1 cellular context compared by ENCODE assay signal in genomic region chr5:150781706-150782614, GRCh38.
A peak's percentile ranks its signal among the peaks of the same experiment; 100 is the strongest.
TF ChIP-seq lines count a peak whose summit lies in the region.

No MANE protein-coding gene starts in this region.

TF ChIP-seq in HepG2, 621 proteins besides CTCF, POLR2A, EP300 and RAD21 (continues in another document):
- TF ChIP-seq NAIF1 (CRISPR knock-in tag; IDR thresholded peaks at IDR 0.05; ENCODE audit: borderline replicate concordance) (0 out of 2 replicates have a peak, but pooled peaks have one; percentile 40), ZSCAN20 (CRISPR knock-in tag; IDR thresholded peaks at IDR 0.05; ENCODE audit: borderline replicate concordance) (no peak), ZNF354B (CRISPR knock-in tag; IDR thresholded peaks at IDR 0.05) (no peak), WIZ (CRISPR knock-in tag; IDR thresholded peaks at IDR 0.05) (no peak), ZNF326 (CRISPR knock-in tag; IDR thresholded peaks at IDR 0.05; ENCODE audit: borderline replicate concordance) (no peak), SP4 (CRISPR knock-in tag; IDR thresholded peaks at IDR 0.05) (0 out of 2 replicates have a peak, but pooled peaks have one; percentile 30), TFDP1 (CRISPR knock-in tag; IDR thresholded peaks at IDR 0.05; ENCODE audit: borderline replicate concordance) (no peak; the same call in 1 of the 2 replicates), PLRG1 (conservative IDR thresholded peaks at IDR 0.05) (no peak), ASH2L (IDR thresholded peaks at IDR 0.05; ENCODE audit: insufficient read length, low read depth, low read length) (peak; percentile 82), ZNF75D (CRISPR knock-in tag; IDR thresholded peaks at IDR 0.05; ENCODE audit: borderline replicate concordance) (no peak), ETV6 (CRISPR knock-in tag; conservative IDR thresholded peaks at IDR 0.05) (no peak), ZNF720 (CRISPR knock-in tag; IDR thresholded peaks at IDR 0.05) (no peak), PITX1 (CRISPR knock-in tag; IDR thresholded peaks at IDR 0.05) (peak; percentile 85), IRX3 (CRISPR knock-in tag; IDR thresholded peaks at IDR 0.05; ENCODE audit: borderline replicate concordance, low read depth) (no peak), ZBTB39 (CRISPR knock-in tag; IDR thresholded peaks at IDR 0.05) (peak; percentile 52), ZNF724P (CRISPR knock-in tag; IDR thresholded peaks at IDR 0.05; ENCODE audit: borderline replicate concordance) (no peak), SUZ12 (IDR thresholded peaks at IDR 0.05; ENCODE audit: low read depth, low read length) (no peak), CSRNP1 (CRISPR knock-in tag; IDR thresholded peaks at IDR 0.05) (peak; percentile 58; the same call in 1 of the 2 replicates), SYNCRIP (IDR thresholded peaks at IDR 0.05; ENCODE audit: insufficient read depth, low read depth, low read length) (no peak), ZNF230 (CRISPR knock-in tag; IDR thresholded peaks at IDR 0.05) (no peak), CCDC6 (CRISPR knock-in tag; IDR thresholded peaks at IDR 0.05) (no peak), SRSF1 (optimal IDR thresholded peaks at IDR 0.05; ENCODE audit: low read depth, low read length) (no peak), NR2C2 (CRISPR knock-in tag; IDR thresholded peaks at IDR 0.05; ENCODE audit: borderline replicate concordance) (no peak), GABPB1 (CRISPR knock-in tag; IDR thresholded peaks at IDR 0.05) (no peak), SKIL (CRISPR knock-in tag; IDR thresholded peaks at IDR 0.05; ENCODE audit: borderline replicate concordance) (no peak), ARID4A (CRISPR knock-in tag; IDR thresholded peaks at IDR 0.05; ENCODE audit: borderline replicate concordance) (no peak; the same call in 1 of the 2 replicates), ZNF790 (CRISPR knock-in tag; IDR thresholded peaks at IDR 0.05; ENCODE audit: borderline replicate concordance) (no peak), NFE2 (CRISPR knock-in tag; IDR thresholded peaks at IDR 0.05) (no peak), HOXA5 (CRISPR knock-in tag; IDR thresholded peaks at IDR 0.05) (no peak), KDM1A (CRISPR knock-in tag; IDR thresholded peaks at IDR 0.05) (0 out of 2 replicates have a peak, but pooled peaks have one; percentile 50), ZNF740 (CRISPR knock-in tag; IDR thresholded peaks at IDR 0.05) (no peak), ZNF576 (CRISPR knock-in tag; IDR thresholded peaks at IDR 0.05) (no peak), ZNF251 (CRISPR knock-in tag; IDR thresholded peaks at IDR 0.05) (no peak), ZBTB3 (CRISPR knock-in tag; IDR thresholded peaks at IDR 0.05; ENCODE audit: borderline replicate concordance, low read depth) (no peak), ZNF350 (CRISPR knock-in tag; IDR thresholded peaks at IDR 0.05; ENCODE audit: borderline replicate concordance, low read depth) (no peak), SAFB2 (CRISPR knock-in tag; IDR thresholded peaks at IDR 0.05; ENCODE audit: borderline replicate concordance, low read depth) (no peak)
- TF ChIP-seq, protein P1, sequence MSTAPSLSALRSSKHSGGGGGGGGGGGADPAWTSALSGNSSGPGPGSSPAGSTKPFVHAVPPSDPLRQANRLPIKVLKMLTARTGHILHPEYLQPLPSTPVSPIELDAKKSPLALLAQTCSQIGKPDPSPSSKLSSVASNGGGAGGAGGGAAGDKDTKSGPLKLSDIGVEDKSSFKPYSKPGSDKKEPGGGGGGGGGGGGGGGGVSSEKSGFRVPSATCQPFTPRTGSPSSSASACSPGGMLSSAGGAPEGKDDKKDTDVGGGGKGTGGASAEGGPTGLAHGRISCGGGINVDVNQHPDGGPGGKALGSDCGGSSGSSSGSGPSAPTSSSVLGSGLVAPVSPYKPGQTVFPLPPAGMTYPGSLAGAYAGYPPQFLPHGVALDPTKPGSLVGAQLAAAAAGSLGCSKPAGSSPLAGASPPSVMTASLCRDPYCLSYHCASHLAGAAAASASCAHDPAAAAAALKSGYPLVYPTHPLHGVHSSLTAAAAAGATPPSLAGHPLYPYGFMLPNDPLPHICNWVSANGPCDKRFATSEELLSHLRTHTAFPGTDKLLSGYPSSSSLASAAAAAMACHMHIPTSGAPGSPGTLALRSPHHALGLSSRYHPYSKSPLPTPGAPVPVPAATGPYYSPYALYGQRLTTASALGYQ (CRISPR knock-in tag; IDR thresholded peaks at IDR 0.05), result no peak; the same call in 1 of the 2 replicates
- TF ChIP-seq, protein P2, sequence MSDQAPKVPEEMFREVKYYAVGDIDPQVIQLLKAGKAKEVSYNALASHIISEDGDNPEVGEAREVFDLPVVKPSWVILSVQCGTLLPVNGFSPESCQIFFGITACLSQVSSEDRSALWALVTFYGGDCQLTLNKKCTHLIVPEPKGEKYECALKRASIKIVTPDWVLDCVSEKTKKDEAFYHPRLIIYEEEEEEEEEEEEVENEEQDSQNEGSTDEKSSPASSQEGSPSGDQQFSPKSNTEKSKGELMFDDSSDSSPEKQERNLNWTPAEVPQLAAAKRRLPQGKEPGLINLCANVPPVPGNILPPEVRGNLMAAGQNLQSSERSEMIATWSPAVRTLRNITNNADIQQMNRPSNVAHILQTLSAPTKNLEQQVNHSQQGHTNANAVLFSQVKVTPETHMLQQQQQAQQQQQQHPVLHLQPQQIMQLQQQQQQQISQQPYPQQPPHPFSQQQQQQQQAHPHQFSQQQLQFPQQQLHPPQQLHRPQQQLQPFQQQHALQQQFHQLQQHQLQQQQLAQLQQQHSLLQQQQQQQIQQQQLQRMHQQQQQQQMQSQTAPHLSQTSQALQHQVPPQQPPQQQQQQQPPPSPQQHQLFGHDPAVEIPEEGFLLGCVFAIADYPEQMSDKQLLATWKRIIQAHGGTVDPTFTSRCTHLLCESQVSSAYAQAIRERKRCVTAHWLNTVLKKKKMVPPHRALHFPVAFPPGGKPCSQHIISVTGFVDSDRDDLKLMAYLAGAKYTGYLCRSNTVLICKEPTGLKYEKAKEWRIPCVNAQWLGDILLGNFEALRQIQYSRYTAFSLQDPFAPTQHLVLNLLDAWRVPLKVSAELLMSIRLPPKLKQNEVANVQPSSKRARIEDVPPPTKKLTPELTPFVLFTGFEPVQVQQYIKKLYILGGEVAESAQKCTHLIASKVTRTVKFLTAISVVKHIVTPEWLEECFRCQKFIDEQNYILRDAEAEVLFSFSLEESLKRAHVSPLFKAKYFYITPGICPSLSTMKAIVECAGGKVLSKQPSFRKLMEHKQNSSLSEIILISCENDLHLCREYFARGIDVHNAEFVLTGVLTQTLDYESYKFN (CRISPR knock-in tag; conservative IDR thresholded peaks at IDR 0.05), result peak; percentile 89
- TF ChIP-seq, protein P3, sequence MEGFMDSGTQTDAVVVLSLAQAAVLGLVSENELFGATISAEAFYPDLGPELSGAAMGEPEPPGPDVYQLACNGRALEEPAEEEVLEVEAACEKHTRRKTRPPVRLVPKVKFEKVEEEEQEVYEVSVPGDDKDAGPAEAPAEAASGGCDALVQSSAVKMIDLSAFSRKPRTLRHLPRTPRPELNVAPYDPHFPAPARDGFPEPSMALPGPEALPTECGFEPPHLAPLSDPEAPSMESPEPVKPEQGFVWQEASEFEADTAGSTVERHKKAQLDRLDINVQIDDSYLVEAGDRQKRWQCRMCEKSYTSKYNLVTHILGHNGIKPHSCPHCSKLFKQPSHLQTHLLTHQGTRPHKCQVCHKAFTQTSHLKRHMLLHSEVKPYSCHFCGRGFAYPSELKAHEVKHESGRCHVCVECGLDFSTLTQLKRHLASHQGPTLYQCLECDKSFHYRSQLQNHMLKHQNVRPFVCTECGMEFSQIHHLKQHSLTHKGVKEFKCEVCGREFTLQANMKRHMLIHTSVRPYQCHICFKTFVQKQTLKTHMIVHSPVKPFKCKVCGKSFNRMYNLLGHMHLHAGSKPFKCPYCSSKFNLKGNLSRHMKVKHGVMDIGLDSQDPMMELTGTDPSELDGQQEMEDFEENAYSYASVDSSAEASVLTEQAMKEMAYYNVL (CRISPR knock-in tag; IDR thresholded peaks at IDR 0.05; ENCODE audit: borderline replicate concordance), result 0 out of 2 replicates have a peak, but pooled peaks have one; percentile 33
- TF ChIP-seq, protein P4, sequence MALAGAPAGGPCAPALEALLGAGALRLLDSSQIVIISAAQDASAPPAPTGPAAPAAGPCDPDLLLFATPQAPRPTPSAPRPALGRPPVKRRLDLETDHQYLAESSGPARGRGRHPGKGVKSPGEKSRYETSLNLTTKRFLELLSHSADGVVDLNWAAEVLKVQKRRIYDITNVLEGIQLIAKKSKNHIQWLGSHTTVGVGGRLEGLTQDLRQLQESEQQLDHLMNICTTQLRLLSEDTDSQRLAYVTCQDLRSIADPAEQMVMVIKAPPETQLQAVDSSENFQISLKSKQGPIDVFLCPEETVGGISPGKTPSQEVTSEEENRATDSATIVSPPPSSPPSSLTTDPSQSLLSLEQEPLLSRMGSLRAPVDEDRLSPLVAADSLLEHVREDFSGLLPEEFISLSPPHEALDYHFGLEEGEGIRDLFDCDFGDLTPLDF (CRISPR knock-in tag; IDR thresholded peaks at IDR 0.05), result no peak
